8 cellular contexts compared by ENCODE assay signal in the genomic region with DNA sequence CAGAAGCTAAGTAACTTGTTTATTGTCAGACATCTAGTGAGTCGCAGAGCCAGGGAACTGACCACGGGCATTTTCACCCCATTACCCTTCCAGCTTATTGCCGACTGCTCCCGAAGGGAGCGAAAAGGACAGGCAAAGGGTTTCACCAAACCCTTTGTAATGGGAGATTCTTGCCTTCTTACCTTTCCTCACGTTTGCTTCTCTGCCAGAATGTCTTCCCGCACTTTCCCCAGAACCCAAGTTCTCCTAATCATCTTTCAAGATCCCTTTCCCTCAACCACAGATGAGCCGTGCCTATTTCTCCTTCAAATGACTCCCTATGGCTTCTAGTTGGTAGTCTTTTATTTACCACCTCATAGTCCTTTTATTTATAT. TPM values are rescaled to one million over a fixed set of nuclear protein-coding genes. Genes with fewer than 3 reads are reported as not detected.
DNase-seq lines count a peak whose midpoint lies in the region; ATAC-seq and TF ChIP-seq lines count a peak whose summit lies in the region.

No MANE protein-coding gene starts in this region.

- no peak for TF ChIP-seq POLR2A in transverse colon (IDR thresholded peaks at IDR 0.05)

- H3K4me1 ChIP-seq in liver (ENCODE audit: control insufficient read depth in 4 of 4, insufficient read depth in 4 of 4, low read length in 3 of 4) (peaks cover 9 to 30% (median 19%) of the 10 kb centered on the region in 4 donors), transverse colon (peaks cover 20 to 36% (median 22%) of the 10 kb centered on the region in 4 donors)

- H3K36me3 ChIP-seq in liver (ENCODE audit: control insufficient read depth in 4 of 4, insufficient read depth in 3 of 4, low read depth in 1 of 4, low read length in 3 of 4) (peaks cover 3 to 14% (median 7%) of the 10 kb centered on the region in 4 donors), transverse colon (peaks cover 0 to 15% (median 4%) of the 10 kb centered on the region in 4 donors)

- TF ChIP-seq RAD21 in liver (IDR thresholded peaks at IDR 0.05) = no peak

- H3K27me3 ChIP-seq in liver (ENCODE audit: control insufficient read depth in 4 of 4, insufficient read depth in 4 of 4, low read length in 3 of 4) = no peaks in the 10 kb centered on the region
- no peaks in the 10 kb centered on the region for H3K27me3 ChIP-seq in transverse colon

- WGBS in liver = 0% methylated on average over 8 of the region's 8 CpGs
- WGBS in transverse colon (ENCODE audit: low coverage in 1 of 2), 2 donors = 0 to 2% methylated on average over 8 of the region's 8 CpGs

- DNase-seq in HFF-Myc (ENCODE audit: extremely low read depth, low read depth) (no peak), astrocyte of the cerebellum (ENCODE audit: low read depth) (no peak), transverse colon (no peak), DMS79 (lab: John Stamatoyannopoulos, UW) (no peak), SIG-M5 treated with dmso at 0.1 percent for 504 hours (lab: John Stamatoyannopoulos, UW; ENCODE audit: unreplicated experiment) (no peak)

- H3K9me3 ChIP-seq in liver (ENCODE audit: control insufficient read depth in 4 of 4, low read length in 3 of 4) (no peaks in the 10 kb centered on the region), transverse colon (no peaks in the 10 kb centered on the region)

- H3K4me3 ChIP-seq in HFF-Myc (replicated peaks; ENCODE audit: low read depth, low read length) = peak overlapping the region; percentile 88
- peak overlapping the region; percentile 97 for H3K4me3 ChIP-seq in astrocyte of the cerebellum (ENCODE audit: low read depth, low read length)
- H3K4me3 ChIP-seq in liver (ENCODE audit: low read depth in 1 of 3, low read length in 3 of 3) = peak overlapping the region; percentile 87 to 95 (median 93)
- H3K4me3 ChIP-seq in transverse colon = peak overlapping the region; percentile 77 to 99 (median 96)

- peak overlapping the region; percentile 58 to 95 for H3K9ac ChIP-seq in liver (ENCODE audit: low read depth in 1 of 2, low read length in 2 of 2)

- TF ChIP-seq CTCF in 22Rv1 (IDR thresholded peaks at IDR 0.05) (no peak), HFF-Myc (IDR thresholded peaks at IDR 0.05; ENCODE audit: low read depth, low read length, missing control alignments) (no peak), astrocyte of the cerebellum (IDR thresholded peaks at IDR 0.05; ENCODE audit: low read depth, low read length, missing control alignments) (no peak), liver (IDR thresholded peaks at IDR 0.05; ENCODE audit: low read depth, low read length, missing input control) (no peak), transverse colon (IDR thresholded peaks at IDR 0.05) (no peak)

- intact Hi-C loops in transverse colon (cut with DNase I; ENCODE audit: low total_unique reads) = no loop called here

- H3K27ac ChIP-seq in 22Rv1 = peak overlapping the region; percentile 96
- peak overlapping the region; percentile 59 to 83 for H3K27ac ChIP-seq in liver (ENCODE audit: low read depth in 1 of 2, low read length in 2 of 2)
- peak overlapping the region; percentile 91 to 96 (median 92) for H3K27ac ChIP-seq in transverse colon

- no peak for TF ChIP-seq EP300 in transverse colon (IDR thresholded peaks at IDR 0.05; ENCODE audit: low read depth)

- no peak for ATAC-seq in HG02588 (IDR thresholded peaks at IDR 0.05; ENCODE audit: unreplicated experiment)

- in situ Hi-C loops in astrocyte of the cerebellum (cut with HindIII; ENCODE audit: low sequenced_read_pairs) (no loop called here), transverse colon (cut with MboI; ENCODE audit: low pct_ligation_motif_present in 1 of 4, low pct_unique_long_range_greater_than_20kb in 1 of 4, low sequenced_read_pairs in 3 of 4) (no loop called here)

TF ChIP-seq in liver, 16 proteins besides CTCF, POLR2A, EP300 and RAD21:
- TF ChIP-seq SP1 (IDR thresholded peaks at IDR 0.05) (no peak), YY1 (IDR thresholded peaks at IDR 0.05) (no peak), REST (IDR thresholded peaks at IDR 0.05) (no peak), NR2F2 (IDR thresholded peaks at IDR 0.05) (no peak), GABPA (IDR thresholded peaks at IDR 0.05 in 1 of 2, conservative IDR thresholded peaks at IDR 0.05 in 1 of 2) (no peak), FOXA1 (IDR thresholded peaks at IDR 0.05) (no peak), ZBTB33 (IDR thresholded peaks at IDR 0.05) (no peak), TAF1 (conservative IDR thresholded peaks at IDR 0.05) (no peak), RXRA (IDR thresholded peaks at IDR 0.05) (no peak), HNF4G (IDR thresholded peaks at IDR 0.05) (no peak), HNF4A (conservative IDR thresholded peaks at IDR 0.05) (no peak), EGR1 (IDR thresholded peaks at IDR 0.05; ENCODE audit: low read depth in 2 of 2) (no peak), JUND (IDR thresholded peaks at IDR 0.05) (no peak), FOXA2 (IDR thresholded peaks at IDR 0.05) (no peak), ATF3 (IDR thresholded peaks at IDR 0.05) (no peak)
- TF ChIP-seq, protein P1, sequence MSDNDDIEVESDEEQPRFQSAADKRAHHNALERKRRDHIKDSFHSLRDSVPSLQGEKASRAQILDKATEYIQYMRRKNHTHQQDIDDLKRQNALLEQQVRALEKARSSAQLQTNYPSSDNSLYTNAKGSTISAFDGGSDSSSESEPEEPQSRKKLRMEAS (IDR thresholded peaks at IDR 0.05) = no peak

RNA-seq across cellular contexts. Expression of gene SRP72, which starts 0.5 kb away (rescaled TPM):
- total RNA-seq in liver (10 to 100 TPM; 32.1 to 69.7 TPM), transverse colon (10 to 100 TPM; 13.1 to 48.7 (median 33.7) TPM)
- polyA plus RNA-seq in liver = 10 to 100 TPM; 37.1 to 44.3 TPM

RNA-seq across cellular contexts. Expression of gene PAICS, which starts 30.8 kb away (rescaled TPM):
- 10 to 100 TPM; 34.5 to 50.4 TPM for total RNA-seq in liver
- 10 to 100 TPM; 46.0 to 47.8 TPM for polyA plus RNA-seq in liver
- total RNA-seq in transverse colon = 10 to 100 TPM; 11.6 to 60.1 (median 22.9) TPM

RNA-seq across cellular contexts. Expression of gene PPAT, which starts 31.5 kb away (rescaled TPM):
- total RNA-seq in liver (10 to 100 TPM in 1 of 2 donors, 1 to 10 TPM in 1; 7.6 to 11.0 TPM), transverse colon (10 to 100 TPM in 1 of 4 donors, 1 to 10 TPM in 2, under 1 TPM in 1; 0.75 to 12.1 (median 4.5) TPM)
- 1 to 10 TPM; 3.7 TPM for polyA plus RNA-seq in liver

RNA-seq across cellular contexts. Expression of gene ARL9, which starts 38.7 kb away (rescaled TPM):
- total RNA-seq in liver (under 1 TPM; 0.08 to 0.61 TPM), transverse colon (not detected)
- polyA plus RNA-seq in liver = under 1 TPM in 1 of 2 donors, not detected in 1; 0.10 TPM
